ENCODE assay signal across 1 cellular context in genomic region chr14:64746298-64747250, GRCh38.
TF ChIP-seq lines count a peak whose summit lies in the region.

No MANE protein-coding gene starts in this region.

TF ChIP-seq in IMR-90, 13 proteins besides CTCF, POLR2A, EP300 and RAD21:
- no peak for TF ChIP-seq FOS (IDR thresholded peaks at IDR 0.05; ENCODE audit: low read depth, low read length)
